In genomic region chr2:111711270-111711669, GRCh38 we compare ENCODE assay signal across 15 cellular contexts.
DNase-seq lines count a peak whose midpoint lies in the region; ATAC-seq, FAIRE-seq and TF ChIP-seq lines count a peak whose summit lies in the region.
"Had no signal": no experiment of that assay in that cellular context is flagged by ENCODE, and none has a peak within 500 bp of the region (broad histone marks: within the 10 kb centered on the region; RNA-seq: fewer than 3 reads in every experiment).

No MANE protein-coding gene starts in this region.

- peaks cover 2% of the 10 kb centered on the region for H3K9me1 ChIP-seq in K562 (ENCODE audit: control insufficient read depth, insufficient read depth, low read length)

- no peak overlapping the region for H3K9ac ChIP-seq in K562 (ENCODE audit: insufficient read depth in 1 of 2, low read depth in 2 of 2, low read length in 2 of 2)
- H3K9ac ChIP-seq: BLaER1 had no signal

- peak; percentile 12 for DNase-seq in activated CD8-positive, alpha-beta memory T cell treated with anti-CD3 and anti-CD28 coated beads, Interleukin-2, amount 50 U/mL, for 48 hours
- DNase-seq in activated CD8-positive, alpha-beta memory T cell treated with anti-CD3 and anti-CD28 coated beads, Interleukin-2, amount 50 U/mL, for 4 hours = no peak
- no peak for DNase-seq in K562 (ENCODE audit: extremely low read depth in 1 of 4, low spot score in 3 of 4)
- peak; percentile 27 for DNase-seq in osteocyte (ENCODE audit: extremely low spot score, unreplicated experiment)
- no peak for DNase-seq in medulla oblongata (ENCODE audit: extremely low spot score)
- DNase-seq in DMS153 (lab: John Stamatoyannopoulos, UW) = no peak
- DNase-seq: 8988T; AML-193; CD4-positive, CD25-positive, alpha-beta regulatory T cell; IMR-90 had no signal

- in situ Hi-C loops in K562 (cut with MboI) = loop anchor here (25.0 kb wide), 2 partner anchors 199 to 899 kb away; no protein-coding TSS in a partner anchor

- H3K9me3 ChIP-seq in KOPT-K1 (ENCODE audit: insufficient read depth, low read length, poor library complexity, severe bottlenecking) = peaks cover 11% of the 10 kb centered on the region
- no peaks in the 10 kb centered on the region for H3K9me3 ChIP-seq in K562 (replicated peaks; ENCODE audit: control insufficient read depth, insufficient read depth, low read depth, low read length)
- H3K9me3 ChIP-seq: BLaER1 had no signal

- no peak for TF ChIP-seq EP300 in K562 (IDR thresholded peaks at IDR 0.05; ENCODE audit: low read length)

- no peak for TF ChIP-seq POLR2A in K562 (conservative IDR thresholded peaks at IDR 0.05)

- no peaks in the 10 kb centered on the region for H3K36me3 Mint-ChIP-seq in osteocyte (ENCODE audit: unreplicated experiment)

- H3K4me1 Mint-ChIP-seq in osteocyte (ENCODE audit: unreplicated experiment) = peaks cover 30% of the 10 kb centered on the region

- no TSS peak for BruUV-seq in K562 (replicated peaks; lab: Mats Ljungman, UMichigan)

- no peak for ATAC-seq in K562
- ATAC-seq in HG03342 (IDR thresholded peaks at IDR 0.05; ENCODE audit: unreplicated experiment) = no peak

- no peak for FAIRE-seq in K562 (lab: Jason Lieb, UNC)
- FAIRE-seq: G401.6, GM12892 had no signal

- H2AFZ ChIP-seq in K562 (ENCODE audit: low read depth, low read length) = no peak overlapping the region

- H3K27me3 ChIP-seq in K562 (ENCODE audit: control insufficient read depth in 2 of 2, insufficient read depth in 2 of 2, low read length in 2 of 2) = no peaks in the 10 kb centered on the region
- H3K27me3 ChIP-seq: BLaER1 had no signal

- no peak overlapping the region for H3K4me3 Mint-ChIP-seq in osteocyte (ENCODE audit: unreplicated experiment)
- H3K4me3 Mint-ChIP-seq: CD4-positive, CD25-positive, alpha-beta regulatory T cell had no signal

- H3K4me2 ChIP-seq in K562 (ENCODE audit: insufficient read depth, low read length) = no peak overlapping the region
- H3K4me2 ChIP-seq: BLaER1 had no signal

- H3K4me1 ChIP-seq in K562 (replicated peaks in 1 of 2; ENCODE audit: control insufficient read depth in 2 of 2, insufficient read depth in 2 of 2, low read length in 2 of 2) = no peaks in the 10 kb centered on the region

- no peak for TF ChIP-seq CTCF in K562 (IDR thresholded peaks at IDR 0.05 in 2 of 3, conservative IDR thresholded peaks at IDR 0.05 in 1 of 3; ENCODE audit: insufficient read depth in 2 of 3, low read depth in 1 of 3, low read length in 3 of 3)
- no peak for TF ChIP-seq CTCF in osteocyte (IDR thresholded peaks at IDR 0.05)

- no peak overlapping the region for H3K27ac Mint-ChIP-seq in osteocyte (ENCODE audit: unreplicated experiment)
- H3K27ac Mint-ChIP-seq: CD4-positive, CD25-positive, alpha-beta regulatory T cell had no signal

- H4K20me1 ChIP-seq in K562 (replicated peaks; ENCODE audit: control insufficient read depth, insufficient read depth, low read length) = no peaks in the 10 kb centered on the region; the same call in 1 of the 2 replicates
- H4K20me1 ChIP-seq: BLaER1 had no signal

- TF ChIP-seq RAD21 in K562 (CRISPR knock-in tag; conservative IDR thresholded peaks at IDR 0.05 in 1 of 2, IDR thresholded peaks at IDR 0.05 in 1 of 2) = no peak

- no peak overlapping the region for H3K4me3 ChIP-seq in K562
- H3K4me3 ChIP-seq: BLaER1 had no signal

- intact Hi-C loops in K562 (cut with micrococcal nuclease) = no loop called here

- no peaks in the 10 kb centered on the region for H3K36me3 ChIP-seq in KOPT-K1 (ENCODE audit: insufficient read depth, low read length)
- H3K36me3 ChIP-seq in K562 (ENCODE audit: control insufficient read depth, insufficient read depth, low read length) = no peaks in the 10 kb centered on the region
- H3K36me3 ChIP-seq: BLaER1 had no signal

- H3K27me3 Mint-ChIP-seq in osteocyte (ENCODE audit: unreplicated experiment) = no peaks in the 10 kb centered on the region
- H3K27me3 Mint-ChIP-seq: CD4-positive, CD25-positive, alpha-beta regulatory T cell had no signal

- H3K27ac ChIP-seq in KOPT-K1 (ENCODE audit: low read depth, low read length, poor library complexity, severe bottlenecking) = peak overlapping the region; percentile 25
- no peak overlapping the region for H3K27ac ChIP-seq in K562 (ENCODE audit: extremely low read depth, low read depth, low read length)
- H3K27ac ChIP-seq: BLaER1 had no signal

- WGBS in K562 (ENCODE audit: insufficient coverage, low coverage, missing lambda C conversion rate) = 45% methylated on average over 4 of the region's 4 CpGs

- H3K79me2 ChIP-seq in K562 (ENCODE audit: control insufficient read depth, insufficient read depth, low read length) = no peaks in the 10 kb centered on the region

- POLR2A ChIA-PET in K562 (lab: Yijun Ruan, JAX) = no interaction called here

- CTCF ChIA-PET in K562 (lab: Yijun Ruan, JAX; ENCODE audit: low intra/inter-chr PET ratio) = no interaction called here

- peaks cover 3% of the 10 kb centered on the region for H3K9me3 Mint-ChIP-seq in osteocyte (ENCODE audit: unreplicated experiment)

TF ChIP-seq in K562, 482 proteins besides CTCF, POLR2A, EP300 and RAD21:
- TF ChIP-seq RAD51 (IDR thresholded peaks at IDR 0.05; ENCODE audit: borderline replicate concordance, low read depth) (peak; percentile 78), TOE1 (IDR thresholded peaks at IDR 0.05; ENCODE audit: borderline replicate concordance) (0 out of 2 replicates have a peak, but pooled peaks have one; percentile 35), TOE1 (CRISPR knock-in tag; IDR thresholded peaks at IDR 0.05; ENCODE audit: borderline replicate concordance, low read depth) (no peak), E2F5 (CRISPR knock-in tag; IDR thresholded peaks at IDR 0.05) (no peak), ZNF253 (CRISPR knock-in tag; conservative IDR thresholded peaks at IDR 0.05) (no peak), ATF3 (IDR thresholded peaks at IDR 0.05) (no peak), ATF3 (CRISPR knock-in tag; conservative IDR thresholded peaks at IDR 0.05) (no peak), KLF10 (CRISPR knock-in tag; IDR thresholded peaks at IDR 0.05) (no peak), TFE3 (CRISPR knock-in tag; IDR thresholded peaks at IDR 0.05) (peak; percentile 81), CTBP1 (IDR thresholded peaks at IDR 0.05; ENCODE audit: borderline replicate concordance) (no peak), BRD9 (IDR thresholded peaks at IDR 0.05; ENCODE audit: low read depth, partially characterized antibody) (no peak), ZNF197 (CRISPR knock-in tag; IDR thresholded peaks at IDR 0.05; ENCODE audit: low read depth) (no peak), RBM39 (optimal IDR thresholded peaks at IDR 0.05; ENCODE audit: low read depth, low read length) (no peak), ZNF668 (CRISPR knock-in tag; IDR thresholded peaks at IDR 0.05) (no peak), SNRNP70 (optimal IDR thresholded peaks at IDR 0.05; ENCODE audit: low read depth, low read length) (no peak), MCM2 (IDR thresholded peaks at IDR 0.05; ENCODE audit: low read depth) (no peak), USF2 (CRISPR knock-in tag; IDR thresholded peaks at IDR 0.05) (peak; percentile 23; the same call in 1 of the 2 replicates), CCNT2 (IDR thresholded peaks at IDR 0.05; ENCODE audit: borderline replicate concordance, extremely low read depth, insufficient read length, low read depth, low read length) (no peak), RBM14 (IDR thresholded peaks at IDR 0.05; ENCODE audit: borderline replicate concordance, insufficient read depth, low read depth, low read length) (no peak), CBFA2T2 (conservative IDR thresholded peaks at IDR 0.05) (peak; percentile 37; the same call in 1 of the 2 replicates)

Comparison
In these comparisons a context has a peak if more than half of its experiments do, and no peak if none do; other contexts are left out.
1. DNase-seq: peak in activated CD8-positive, alpha-beta memory T cell treated with anti-CD3 and anti-CD28 coated beads, Interleukin-2, amount 50 U/mL, for 48 hours (single experiment) and osteocyte (single experiment); none in activated CD8-positive, alpha-beta memory T cell treated with anti-CD3 and anti-CD28 coated beads, Interleukin-2, amount 50 U/mL, for 4 hours (single experiment), K562 (0 of 4), medulla oblongata (single experiment) and DMS153 (single experiment).